In genomic region chr3:177061382-177061781, GRCh38 we compare ENCODE assay signal across 1 cellular context.
TF ChIP-seq lines count a peak whose summit lies in the region.

No MANE protein-coding gene starts in this region.

TF ChIP-seq in SK-N-SH, 30 proteins besides CTCF, POLR2A, EP300 and RAD21 (continued from another document):
- TF ChIP-seq RCOR1 (IDR thresholded peaks at IDR 0.05; ENCODE audit: low read length) (no peak), RXRA (IDR thresholded peaks at IDR 0.05; ENCODE audit: borderline replicate concordance, low read depth) (no peak)
TF ChIP-seq in SK-N-SH: peak in this region for 0.
